In the genomic region with DNA sequence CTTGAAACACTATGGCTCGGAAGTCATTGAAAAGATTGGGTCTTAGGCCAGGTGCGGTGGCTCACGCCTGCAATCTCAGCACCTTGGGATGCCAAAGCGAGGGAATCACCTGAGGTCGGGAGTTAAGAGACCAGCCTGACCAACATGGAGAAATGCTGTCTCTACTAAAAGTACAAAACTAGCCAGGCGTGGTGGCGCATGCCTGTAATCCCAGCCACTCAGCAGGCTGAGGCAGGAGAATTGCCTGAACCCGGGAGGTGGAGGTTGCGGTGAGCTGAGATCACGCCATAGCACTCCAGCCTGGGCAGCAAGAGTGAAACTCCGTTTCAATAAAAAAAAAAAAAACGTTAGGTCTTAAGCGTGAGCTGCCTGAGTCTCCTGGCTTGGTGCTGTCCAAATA, we compare ENCODE assay signal across 5 cellular contexts.
DNase-seq lines count a peak whose midpoint lies in the region; FAIRE-seq and TF ChIP-seq lines count a peak whose summit lies in the region.
"Not testable (repeated sequence)": the region's sequence is repeated elsewhere in the genome, so short reads cannot be mapped to it uniquely, and the experiment has no call there.

No MANE protein-coding gene starts in this region.

- H2AFZ ChIP-seq in neural progenitor cell (replicated peaks), result not testable (repeated sequence)
- peak overlapping the region; percentile 5 for H2AFZ ChIP-seq in parathyroid adenoma

- H3K9ac ChIP-seq in neural progenitor cell, parathyroid adenoma: not testable (repeated sequence)

- not testable (repeated sequence) for H3K4me2 ChIP-seq in neural progenitor cell
- peak overlapping the region; percentile 6 for H3K4me2 ChIP-seq in parathyroid adenoma (ENCODE audit: low read length)

- DNase-seq in HTR-8/SVneo (ENCODE audit: insufficient read length, low spot score); neural progenitor cell (ENCODE audit: low spot score): not testable (repeated sequence)
- DNase-seq in glomerular visceral epithelial cell (ENCODE audit: extremely low spot score) (peak; percentile 40), renal cortical epithelial cell (ENCODE audit: low read depth) (peak; percentile 72)

- H3K4me3 Mint-ChIP-seq in neural progenitor cell, result not testable (repeated sequence)

- H3K4me1 ChIP-seq in neural progenitor cell, result peaks cover 22% of the 10 kb centered on the region
- not testable (repeated sequence) for H3K4me1 ChIP-seq in parathyroid adenoma

- H3K27me3 ChIP-seq in neural progenitor cell; parathyroid adenoma (ENCODE audit: control insufficient read depth, insufficient read depth, low read length): not testable (repeated sequence)

- H3K4me1 Mint-ChIP-seq in neural progenitor cell, result peaks cover 50% of the 10 kb centered on the region

- H3K9me3 ChIP-seq in neural progenitor cell (ENCODE audit: low read depth); parathyroid adenoma (ENCODE audit: control insufficient read depth, low read length): not testable (repeated sequence)

- peak; percentile 66 for FAIRE-seq in HTR-8/SVneo (lab: Jason Lieb, UNC)

- not testable (repeated sequence) for H3K36me3 ChIP-seq in neural progenitor cell; parathyroid adenoma (ENCODE audit: control insufficient read depth, insufficient read depth, low read length)

- H4K20me1 ChIP-seq in neural progenitor cell (ENCODE audit: low read depth), result not testable (repeated sequence)

- H3K79me2 ChIP-seq in neural progenitor cell (ENCODE audit: low read depth); parathyroid adenoma: not testable (repeated sequence)

- peaks cover 16% of the 10 kb centered on the region for H3K36me3 Mint-ChIP-seq in neural progenitor cell

- not testable (repeated sequence) for H3K27ac ChIP-seq in neural progenitor cell
- peak overlapping the region; percentile 83 for H3K27ac ChIP-seq in parathyroid adenoma

- H3F3A ChIP-seq in neural progenitor cell (ENCODE audit: low read depth), result peaks cover 16% of the 10 kb centered on the region

- not testable (repeated sequence) for TF ChIP-seq CTCF in neural progenitor cell (IDR thresholded peaks at IDR 0.05); parathyroid adenoma (IDR thresholded peaks at IDR 0.05)

- not testable (repeated sequence) for H3K4me3 ChIP-seq in neural progenitor cell; parathyroid adenoma (ENCODE audit: low read depth, low read length)

- H3K9me3 Mint-ChIP-seq in neural progenitor cell, result peaks cover 21% of the 10 kb centered on the region

- H3K27ac Mint-ChIP-seq in neural progenitor cell, result peak overlapping the region; percentile 60

- not testable (repeated sequence) for H3K27me3 Mint-ChIP-seq in neural progenitor cell (ENCODE audit: insufficient read depth, low read depth)
